Comparison of ENCODE assay signal across 8 cellular contexts in genomic region chr3:128617557-128618397, GRCh38.
DNase-seq lines count a peak whose midpoint lies in the region; ATAC-seq and TF ChIP-seq lines count a peak whose summit lies in the region.

No MANE protein-coding gene starts in this region.

- H3K27ac ChIP-seq in cingulate gyrus (ENCODE audit: low read depth, low read length) (peak overlapping the region; percentile 96), layer of hippocampus (ENCODE audit: low read depth, low read length) (peak overlapping the region; percentile 94)

- TF ChIP-seq CTCF in AG09319 (IDR thresholded peaks at IDR 0.05; ENCODE audit: low read depth, low read length) = peak; percentile 79

- DNase-seq in AG09319 (ENCODE audit: extremely low read depth, low read depth) (peak; percentile 89), NCI-H446 (lab: John Stamatoyannopoulos, UW) (peak; percentile 96 to 98)
- DNase-seq in activated CD4-positive, alpha-beta T cell treated with anti-CD3 and anti-CD28 coated beads for 24 hours (ENCODE audit: low read depth in 2 of 2) = peak; percentile 92 to 99
- peak; percentile 93 to 97 for DNase-seq in stimulated activated CD4-positive, alpha-beta T cell treated with anti-CD3 and anti-CD28 coated beads, Interleukin-1b, Interleukin-23, amount 100 ng/mL, for 4 hours (ENCODE audit: low read depth in 2 of 2)

- H3K27me3 ChIP-seq in layer of hippocampus (ENCODE audit: control insufficient read depth, insufficient read depth, low read length) = no peaks in the 10 kb centered on the region

- ATAC-seq in GM19025 (IDR thresholded peaks at IDR 0.05; ENCODE audit: low read depth, unreplicated experiment) (peak; percentile 90), HG03342 (IDR thresholded peaks at IDR 0.05; ENCODE audit: unreplicated experiment) (peak; percentile 84)

Comparison
In these comparisons a context has a peak if more than half of its experiments do, and no peak if none do; other contexts are left out.
1. Peak in every context shown above with its lines: DNase-seq, ATAC-seq and H3K27ac ChIP-seq.